ENCODE assay signal across 18 cellular contexts in the genomic region with DNA sequence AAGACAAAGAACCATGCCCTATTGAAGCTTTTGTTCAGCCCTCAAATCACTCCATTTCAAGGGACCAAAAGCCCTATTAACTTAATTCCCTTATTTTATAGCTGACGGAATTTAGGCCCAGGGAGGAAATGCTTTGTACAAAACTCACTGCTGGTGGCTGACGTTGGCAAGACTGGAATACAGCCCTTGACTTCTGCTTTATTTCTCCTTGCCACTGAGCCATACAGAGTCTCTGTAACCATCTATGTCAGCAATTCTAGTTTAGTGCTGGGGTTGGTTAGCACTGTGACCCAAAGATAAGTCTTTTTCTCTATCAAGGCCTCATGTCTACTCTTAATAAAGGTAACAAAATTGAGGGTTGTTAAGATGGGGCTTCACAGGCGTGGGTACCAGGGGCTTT.
DNase-seq lines count a peak whose midpoint lies in the region; ATAC-seq, FAIRE-seq and TF ChIP-seq lines count a peak whose summit lies in the region.
"Had no signal": no experiment of that assay in that cellular context is flagged by ENCODE, and none has a peak within 500 bp of the region (broad histone marks: within the 10 kb centered on the region; RNA-seq: fewer than 3 reads in every experiment).

No MANE protein-coding gene starts in this region.

- H3K27me3 ChIP-seq in adipocyte (replicated peaks; ENCODE audit: control insufficient read depth, insufficient read depth, low read length) (no peaks in the 10 kb centered on the region), esophagus squamous epithelium (no peaks in the 10 kb centered on the region), smooth muscle cell (ENCODE audit: low read depth) (no peaks in the 10 kb centered on the region)
- H3K27me3 ChIP-seq: Peyer's patch had no signal

- H3K9ac ChIP-seq in adipocyte (ENCODE audit: low read length), result peak overlapping the region; percentile 88
- H3K9ac ChIP-seq in smooth muscle cell (ENCODE audit: low read depth), result no peak overlapping the region

- H3K4me2 ChIP-seq in A549, result no peak overlapping the region
- H3K4me2 ChIP-seq in smooth muscle cell, result no peak overlapping the region

- no peak for DNase-seq in A549 (ENCODE audit: low read depth in 1 of 2, low spot score in 1 of 2)
- DNase-seq in adipocyte (ENCODE audit: low read depth), result no peak
- DNase-seq in esophagus squamous epithelium (lab: John Stamatoyannopoulos, UW), result no peak
- no peak for DNase-seq in smooth muscle cell (lab: John Stamatoyannopoulos, UW; ENCODE audit: unreplicated experiment)
- no peak for DNase-seq in NCI-H2196 (lab: John Stamatoyannopoulos, UW; ENCODE audit: unreplicated experiment)
- DNase-seq: GDM1, NCI-H1417 treated with DMSO at 0.1 percent for 48 hours, NCI-H2029, NCI-H2171 treated with DMSO at 0.1 percent for 48 hours, NCI-H510A treated with DMSO at 0.1 percent for 48 hours, Peyer's patch, SHP77 had no signal

- peaks cover 3% of the 10 kb centered on the region for H3F3A ChIP-seq in smooth muscle cell (ENCODE audit: low read depth)

- TF ChIP-seq CTCF in A549 (IDR thresholded peaks at IDR 0.05) (no peak), esophagus squamous epithelium (IDR thresholded peaks at IDR 0.05) (no peak), smooth muscle cell (IDR thresholded peaks at IDR 0.05; ENCODE audit: borderline replicate concordance, insufficient read depth, poor library complexity, severe bottlenecking) (no peak)

- intact Hi-C loops in esophagus squamous epithelium (cut with DNase I), result no loop called here

- POLR2A ChIA-PET in A549 (lab: Yijun Ruan, JAX), result no interaction called here

- ATAC-seq in A549, result no peak
- no peak for ATAC-seq in GM21447 (IDR thresholded peaks at IDR 0.05; ENCODE audit: unreplicated experiment)
- ATAC-seq in GM18909 (IDR thresholded peaks at IDR 0.05; ENCODE audit: poor library complexity, unreplicated experiment), result no peak
- ATAC-seq in HG02623 (IDR thresholded peaks at IDR 0.05; ENCODE audit: unreplicated experiment), result no peak
- ATAC-seq: SK-N-SH treated with all-trans-retinoic acid at 6 μM for 48 hours had no signal

- 89% methylated on average over 3 of the region's 3 CpGs for WGBS in A549 (ENCODE audit: missing lambda C conversion rate)
- 58 to 64% methylated on average over 3 of the region's 3 CpGs for WGBS in esophagus squamous epithelium, 2 donors
- 70% methylated on average over 3 of the region's 3 CpGs for WGBS in smooth muscle cell (ENCODE audit: low lambda C conversion rate)

- no peak for TF ChIP-seq RAD21 in A549 (conservative IDR thresholded peaks at IDR 0.05 in 1 of 2, IDR thresholded peaks at IDR 0.05 in 1 of 2)

- H3K4me1 ChIP-seq in A549 (peaks cover 10% of the 10 kb centered on the region; the same call in 2 of the 3 replicates), adipocyte (ENCODE audit: control insufficient read depth, insufficient read depth, low read length) (peaks cover 51% of the 10 kb centered on the region), esophagus squamous epithelium (peaks cover 9 to 43% (median 30%) of the 10 kb centered on the region in 3 donors), smooth muscle cell (ENCODE audit: low read depth) (peaks cover 26% of the 10 kb centered on the region)
- H3K4me1 ChIP-seq: Peyer's patch had no signal

- CTCF ChIA-PET in A549 (lab: Yijun Ruan, JAX), result no interaction called here

- H3K27ac ChIP-seq in A549, result no peak overlapping the region
- peak overlapping the region; percentile 61 to 80 (median 76) for H3K27ac ChIP-seq in esophagus squamous epithelium
- H3K27ac ChIP-seq in smooth muscle cell (ENCODE audit: low read depth), result peak overlapping the region; percentile 65
- H3K27ac ChIP-seq: Peyer's patch had no signal

- peaks cover 9% of the 10 kb centered on the region for H3K79me2 ChIP-seq in smooth muscle cell (ENCODE audit: low read depth)

- H3K36me3 ChIP-seq in adipocyte (ENCODE audit: control insufficient read depth, insufficient read depth, low read length, severe bottlenecking), result no peaks in the 10 kb centered on the region
- H3K36me3 ChIP-seq in esophagus squamous epithelium, result no peaks in the 10 kb centered on the region
- H3K36me3 ChIP-seq in smooth muscle cell (ENCODE audit: low read depth), result no peaks in the 10 kb centered on the region
- H3K36me3 ChIP-seq: Peyer's patch had no signal

- FAIRE-seq in A549 (lab: Jason Lieb, UNC), result no peak
- FAIRE-seq: GM12892, H1 had no signal

- no peak for TF ChIP-seq POLR2A in A549 (IDR thresholded peaks at IDR 0.05; ENCODE audit: low read length)
- no peak for TF ChIP-seq POLR2A in esophagus squamous epithelium (IDR thresholded peaks at IDR 0.05)

- peaks cover 15% of the 10 kb centered on the region for H4K20me1 ChIP-seq in smooth muscle cell (ENCODE audit: low read depth)

- H3K9me3 ChIP-seq in A549 (no peaks in the 10 kb centered on the region), adipocyte (ENCODE audit: control insufficient read depth, low read length) (no peaks in the 10 kb centered on the region), esophagus squamous epithelium (no peaks in the 10 kb centered on the region), smooth muscle cell (replicated peaks; ENCODE audit: low read depth) (no peaks in the 10 kb centered on the region)
- H3K9me3 ChIP-seq: Peyer's patch had no signal

- no peak overlapping the region for H3K4me3 ChIP-seq in A549
- H3K4me3 ChIP-seq in adipocyte (ENCODE audit: low read length), result peak overlapping the region; percentile 71
- no peak overlapping the region for H3K4me3 ChIP-seq in esophagus squamous epithelium
- H3K4me3 ChIP-seq in smooth muscle cell, result no peak overlapping the region
- H3K4me3 ChIP-seq: Peyer's patch had no signal

- H2AFZ ChIP-seq in smooth muscle cell (ENCODE audit: low read depth), result no peak overlapping the region

- no peak for TF ChIP-seq EP300 in A549 (IDR thresholded peaks at IDR 0.05)

TF ChIP-seq in A549, 52 proteins besides CTCF, POLR2A, EP300 and RAD21:
- peak; percentile 18 for TF ChIP-seq MAFK (IDR thresholded peaks at IDR 0.05; ENCODE audit: partially characterized antibody)
- no peak for TF ChIP-seq HOXB13 (CRISPR knock-in tag; IDR thresholded peaks at IDR 0.05; ENCODE audit: low read depth)

Comparison
In these comparisons a context has a peak if more than half of its experiments do, and no peak if none do; other contexts are left out.
1. H3K27ac ChIP-seq: peak in esophagus squamous epithelium (4 of 4) and smooth muscle cell (single experiment); none in A549 (0 of 2).